8 cellular contexts compared by ENCODE assay signal in the genomic region with DNA sequence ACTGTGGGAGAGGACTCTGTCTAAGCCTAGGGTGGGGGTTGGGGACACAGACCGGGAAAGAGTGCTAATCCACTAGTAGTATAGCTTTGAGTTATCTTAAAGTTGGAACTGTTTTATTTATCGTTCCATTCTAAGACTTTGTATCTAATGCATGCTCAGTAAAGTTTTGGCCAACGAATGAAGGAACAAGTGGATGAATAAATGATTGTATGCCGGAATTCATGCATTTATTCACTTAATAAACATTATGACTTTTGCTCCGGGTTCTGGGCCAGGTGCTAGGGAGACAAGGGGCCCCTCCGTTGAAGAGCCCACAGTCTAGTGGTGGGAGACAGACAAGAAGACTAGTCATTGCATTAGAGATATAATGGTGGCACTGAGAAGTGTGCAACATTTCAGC. TPM values are rescaled to one million over a fixed set of nuclear protein-coding genes. Genes with fewer than 3 reads are reported as not detected.
DNase-seq lines count a peak whose midpoint lies in the region; ATAC-seq and TF ChIP-seq lines count a peak whose summit lies in the region.

No MANE protein-coding gene starts in this region.

- H3K36me3 ChIP-seq in gastrocnemius medialis, result no peaks in the 10 kb centered on the region

- peaks cover 4% of the 10 kb centered on the region for H3K36me3 Mint-ChIP-seq in T-cell

- DNase-seq in T-cell, result no peak
- no peak for DNase-seq in foreskin fibroblast
- no peak for DNase-seq in gastrocnemius medialis
- no peak for DNase-seq in NCI-H146 treated with DMSO at 0.1 percent for 48 hours (lab: John Stamatoyannopoulos, UW; ENCODE audit: unreplicated experiment)
- DNase-seq in HEK293T (ENCODE audit: extremely low spot score), result no peak
- DNase-seq in glomerular visceral epithelial cell (ENCODE audit: extremely low spot score), result no peak
- no peak for DNase-seq in dermis blood vessel endothelial cell

- no peak for TF ChIP-seq POLR2A in gastrocnemius medialis (IDR thresholded peaks at IDR 0.05)

- no peaks in the 10 kb centered on the region for H3K9me3 Mint-ChIP-seq in T-cell

- intact Hi-C loops in gastrocnemius medialis (cut with DNase I; ENCODE audit: low total_unique reads), result loop anchor here (2.0 kb wide), 2 partner anchors 173 to 183 kb away; partner anchors contain the start of genes ANAPC15 and LAMTOR1

- H3K9me3 ChIP-seq in gastrocnemius medialis, result no peaks in the 10 kb centered on the region

- TF ChIP-seq CTCF in GM12875 (IDR thresholded peaks at IDR 0.05; ENCODE audit: borderline replicate concordance, insufficient read depth, low read depth, low read length) (no peak), foreskin fibroblast (IDR thresholded peaks at IDR 0.05; ENCODE audit: low read depth, low read length) (no peak), gastrocnemius medialis (IDR thresholded peaks at IDR 0.05 in 4 of 5, conservative IDR thresholded peaks at IDR 0.05 in 1 of 5) (no peak)

- ATAC-seq in T-cell (replicated peaks in 1 of 4), result no peak
- ATAC-seq in gastrocnemius medialis, result no peak

- H3K27ac Mint-ChIP-seq in T-cell, result peak overlapping the region; percentile 99

- in situ Hi-C loops in gastrocnemius medialis (cut with MboI; ENCODE audit: low sequenced_read_pairs in 4 of 4), result no loop called here

- POLR2A ChIA-PET in T-cell (lab: Charles Lee) (interaction anchor here in 1 of 2 donors (0.7 kb wide), 1 partner anchor 261 kb away, joined by 3 read pairs; no protein-coding TSS in a partner anchor), HEK293T (lab: Yijun Ruan, JAX) (interaction anchor here (0.8 to 2.9 kb wide), 5 partner anchors 9 to 36 kb away, joined by 3 to 16 read pairs (median 4); no protein-coding TSS in a partner anchor)

- peak overlapping the region; percentile 84 to 93 (median 90) for H3K27ac ChIP-seq in gastrocnemius medialis

- peak overlapping the region; percentile 58 for H3K4me3 ChIP-seq in GM12875 (ENCODE audit: low read depth, low read length)
- H3K4me3 ChIP-seq in foreskin fibroblast (ENCODE audit: low read depth in 1 of 2, low read length in 2 of 2), result peak overlapping the region; percentile 60 to 94
- H3K4me3 ChIP-seq in gastrocnemius medialis, result peak overlapping the region; percentile 82 to 98 (median 90)

- H3K4me1 ChIP-seq in gastrocnemius medialis, result peaks cover 51 to 53% of the 10 kb centered on the region in 2 donors

- H3K27me3 ChIP-seq in gastrocnemius medialis, result no peaks in the 10 kb centered on the region

- H3K27me3 Mint-ChIP-seq in T-cell, result no peaks in the 10 kb centered on the region

- CTCF ChIA-PET in T-cell (lab: Charles Lee) (interaction anchor here in 1 of 2 donors (1.1 kb wide), 1 partner anchor 49 kb away, joined by 3 read pairs; no protein-coding TSS in a partner anchor), HEK293T (lab: Yijun Ruan, JAX) (no interaction called here)

- peak overlapping the region; percentile 94 to 100 (median 98) for H3K4me3 Mint-ChIP-seq in T-cell

- peaks cover 64 to 71% (median 66%) of the 10 kb centered on the region in 3 donors for H3K4me1 Mint-ChIP-seq in T-cell

TF ChIP-seq in HEK293T, 16 proteins besides CTCF, POLR2A, EP300 and RAD21:
- TF ChIP-seq CTBP1 (IDR thresholded peaks at IDR 0.05; ENCODE audit: borderline replicate concordance), result no peak
- no peak for TF ChIP-seq BHLHE40 (IDR thresholded peaks at IDR 0.05; ENCODE audit: borderline replicate concordance)
- TF ChIP-seq L3MBTL2 (conservative IDR thresholded peaks at IDR 0.05), result no peak
- TF ChIP-seq LEF1 (IDR thresholded peaks at IDR 0.05; ENCODE audit: borderline replicate concordance), result no peak
- no peak for TF ChIP-seq ARNT (IDR thresholded peaks at IDR 0.05)
- TF ChIP-seq FOXK2 (IDR thresholded peaks at IDR 0.05), result no peak
- TF ChIP-seq FOXM1 (IDR thresholded peaks at IDR 0.05; ENCODE audit: borderline replicate concordance), result no peak
- TF ChIP-seq PKNOX1 (IDR thresholded peaks at IDR 0.05), result no peak
- no peak for TF ChIP-seq HDGF (IDR thresholded peaks at IDR 0.05; ENCODE audit: borderline replicate concordance)
- TF ChIP-seq SUZ12 (IDR thresholded peaks at IDR 0.05), result no peak
- no peak for TF ChIP-seq SP1 (IDR thresholded peaks at IDR 0.05)
- TF ChIP-seq FOXA1 (IDR thresholded peaks at IDR 0.05), result no peak
- no peak for TF ChIP-seq NFRKB (IDR thresholded peaks at IDR 0.05)
- TF ChIP-seq TARDBP (IDR thresholded peaks at IDR 0.05), result no peak
- no peak for TF ChIP-seq ELF4 (IDR thresholded peaks at IDR 0.05)

RNA-seq across cellular contexts. Expression of gene RNF121, which starts 0.6 kb away (rescaled TPM):
- 10 to 100 TPM; 23.9 to 29.1 (median 24.8) TPM for total RNA-seq in T-cell
- 10 to 100 TPM; 25.0 to 35.5 (median 26.7) TPM for total RNA-seq in gastrocnemius medialis
- total RNA-seq in dermis blood vessel endothelial cell, result 26.9 and 36.4 TPM in 2 replicates

RNA-seq across cellular contexts. Expression of gene XNDC1N, which starts 1.1 kb away (rescaled TPM):
- total RNA-seq in T-cell, result 10 to 100 TPM; 17.3 to 24.7 (median 21.5) TPM
- 10 to 100 TPM in 1 of 4 donors, 1 to 10 TPM in 2, under 1 TPM in 1; 0.75 to 15.9 (median 2.2) TPM for total RNA-seq in gastrocnemius medialis
- 6.1 and 6.3 TPM in 2 replicates for total RNA-seq in dermis blood vessel endothelial cell

RNA-seq across cellular contexts. Expression of gene DEFB131B, which starts 51.2 kb away (rescaled TPM):
- total RNA-seq in T-cell, result not detected
- total RNA-seq in gastrocnemius medialis, result not detected
- not detected in 2 replicates for total RNA-seq in dermis blood vessel endothelial cell
